Comparison of ENCODE assay signal across 27 cellular contexts in the genomic region with DNA sequence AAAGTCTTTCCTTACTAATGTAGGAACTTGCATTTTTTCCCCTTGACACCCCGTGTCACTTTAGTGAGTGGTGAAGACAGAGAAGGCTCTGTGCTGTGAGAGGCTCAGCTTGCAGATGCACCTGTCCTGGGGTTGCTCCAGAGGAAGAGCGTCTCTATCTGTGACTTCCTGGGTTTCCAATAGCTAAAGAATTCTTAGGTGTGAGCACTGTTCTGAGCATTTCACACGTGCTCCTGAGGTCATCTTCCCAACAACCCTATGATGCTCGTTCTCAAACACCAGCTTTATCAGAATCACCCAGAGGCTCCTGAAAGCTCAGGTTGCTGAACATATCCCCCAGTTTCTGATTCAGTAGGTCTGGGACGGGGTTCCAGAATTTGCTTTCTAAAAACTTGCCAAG.
"Had no signal": no experiment of that assay in that cellular context is flagged by ENCODE, and none has a peak within 500 bp of the region (broad histone marks: within the 10 kb centered on the region; RNA-seq: fewer than 3 reads in every experiment).

No MANE protein-coding gene starts in this region.

- ATAC-seq: activated CD8-positive, alpha-beta T cell treated with anti-CD3 and anti-CD28 coated beads, Interleukin-2, amount 10 ng/mL, durations not matched to agents 7 days and 5 days had no signal

- H3K36me3 ChIP-seq: cardiac muscle cell, Peyer's patch had no signal

- H3K27ac Mint-ChIP-seq: activated CD8-positive, alpha-beta T cell treated with anti-CD3 and anti-CD28 coated beads, Interleukin-2, amount 10 ng/mL, durations not matched to agents 7 days and 5 days; activated naive CD8-positive, alpha-beta T cell; activated T-cell treated with anti-CD3 and anti-CD28 coated beads, Interleukin-2, amount 50 U/mL, for 24 hours; activated T-helper 1 cell treated with anti-CD3 and anti-CD28 coated beads, Interleukin-12 subunit alpha, Interleukin-12 subunit beta, Interleukin-2, Interleukin-4 antibody, amounts not matched to agents 30 ng/mL and 10 ng/mL and 1 ng/mL, durations not matched to agents 14 hours and 24 hours and 36 hours; brain; T-helper 1 cell treated with Interleukin-12 subunit alpha and Interleukin-12 subunit beta and Interleukin-4 antibody, amounts not matched to agents 30 μg/mL and 1 μg/mL, for 36 hours had no signal

- H3K4me3 ChIP-seq: cardiac muscle cell, Peyer's patch had no signal

- DNase-seq: activated CD4-positive, alpha-beta T cell treated with anti-CD3 and anti-CD28 coated beads for 48 hours; activated CD4-positive, alpha-beta T cell treated with anti-CD3 and anti-CD28 coated beads, Interleukin-2, amount 50 U/mL, for 4 hours; activated CD4-positive, CD25-positive, alpha-beta regulatory T cell treated with anti-CD3 and anti-CD28 coated beads, Interleukin-2, amount 50 U/mL, for 72 hours; activated CD8-positive, alpha-beta T cell treated with anti-CD3 and anti-CD28 coated beads, Interleukin-2, amount 10 ng/mL, durations not matched to agents 7 days and 5 days; activated effector memory CD4-positive, alpha-beta T cell treated with Interleukin-2 at 50 U/mL for 16 hours; activated naive CD4-positive, alpha-beta T cell treated with Interleukin-2 at 50 U/mL for 16 hours; activated T-cell treated with anti-CD3 and anti-CD28 coated beads, Interleukin-2, amount 50 U/mL, for 24 hours; amygdala; KG1; NCI-H1092; NCI-H1417 treated with DMSO at 0.1 percent for 48 hours; NCI-H1694; NCI-H2029; NCI-H2107; NCI-H2171 treated with DMSO at 0.1 percent for 48 hours; NCI-H345; NCI-H510A treated with DMSO at 0.1 percent for 48 hours; NCI-H69; NK-92 treated with Interleukin-12 subunit alpha and Interleukin-12 subunit beta, amount 100 ng/mL, for 24 hours; OCI-M1; Peyer's patch; SHP77 treated with DMSO at 0.1 percent for 48 hours had no signal

- H3K4me3 Mint-ChIP-seq: activated CD8-positive, alpha-beta T cell treated with anti-CD3 and anti-CD28 coated beads, Interleukin-2, amount 10 ng/mL, durations not matched to agents 7 days and 5 days; activated naive CD8-positive, alpha-beta T cell; activated T-cell treated with anti-CD3 and anti-CD28 coated beads, Interleukin-2, amount 50 U/mL, for 24 hours; activated T-helper 1 cell treated with anti-CD3 and anti-CD28 coated beads, Interleukin-12 subunit alpha, Interleukin-12 subunit beta, Interleukin-2, Interleukin-4 antibody, amounts not matched to agents 30 ng/mL and 10 ng/mL and 1 ng/mL, durations not matched to agents 14 hours and 24 hours and 36 hours; brain; T-helper 1 cell treated with Interleukin-12 subunit alpha and Interleukin-12 subunit beta and Interleukin-4 antibody, amounts not matched to agents 30 μg/mL and 1 μg/mL, for 36 hours had no signal

- H3K27me3 ChIP-seq: cardiac muscle cell, Peyer's patch had no signal

- H3K9me3 Mint-ChIP-seq: activated T-cell treated with anti-CD3 and anti-CD28 coated beads, Interleukin-2, amount 50 U/mL, for 24 hours; activated T-helper 1 cell treated with anti-CD3 and anti-CD28 coated beads, Interleukin-12 subunit alpha, Interleukin-12 subunit beta, Interleukin-2, Interleukin-4 antibody, amounts not matched to agents 30 ng/mL and 10 ng/mL and 1 ng/mL, durations not matched to agents 14 hours and 24 hours and 36 hours; T-helper 1 cell treated with Interleukin-12 subunit alpha and Interleukin-12 subunit beta and Interleukin-4 antibody, amounts not matched to agents 30 μg/mL and 1 μg/mL, for 36 hours had no signal

- H3K36me3 Mint-ChIP-seq: activated naive CD8-positive, alpha-beta T cell; brain had no signal

- H3K9me3 ChIP-seq: Peyer's patch had no signal

- H3K27ac ChIP-seq: cardiac muscle cell, Peyer's patch had no signal
